Comparison of ENCODE assay signal across 11 cellular contexts in genomic region chr11:27040302-27041115, GRCh38. TPM values are rescaled to one million over a fixed set of nuclear protein-coding genes. Genes with fewer than 3 reads are reported as not detected.
DNase-seq lines count a peak whose midpoint lies in the region; ATAC-seq and TF ChIP-seq lines count a peak whose summit lies in the region.
"Had no signal": no experiment of that assay in that cellular context is flagged by ENCODE, and none has a peak within 500 bp of the region (broad histone marks: within the 10 kb centered on the region; RNA-seq: fewer than 3 reads in every experiment).

Gene BBOX1, plus strand, starts transcription at chr11:27040815. Its CDS starts 14,616 bp downstream, at chr11:27055431.

- no peaks in the 10 kb centered on the region for H3K36me3 ChIP-seq in gastroesophageal sphincter

- H3K4me1 Mint-ChIP-seq in neural crest cell = peaks cover 9% of the 10 kb centered on the region
- H3K4me1 Mint-ChIP-seq: B cell had no signal

- H3K9me3 Mint-ChIP-seq in neural crest cell = peaks cover 16% of the 10 kb centered on the region

- H3K27me3 ChIP-seq in gastroesophageal sphincter = no peaks in the 10 kb centered on the region

- 39% methylated on average over 3 of the region's 4 CpGs; no CpG with 5 or more reads in 1 of the 2 donors for WGBS in gastroesophageal sphincter (ENCODE audit: low coverage in 1 of 2), 2 donors

- no peak for TF ChIP-seq POLR2A in gastroesophageal sphincter (IDR thresholded peaks at IDR 0.05)

- DNase-seq in C1 segment of cervical spinal cord (lab: John Stamatoyannopoulos, UW) = peak in 10 of 14 donors; percentile 4 to 78 (median 44)
- DNase-seq in NCI-H187 (lab: John Stamatoyannopoulos, UW) = peak; percentile 15 to 20
- peak; percentile 4 for DNase-seq in cerebellar cortex (ENCODE audit: low spot score)
- DNase-seq in neural crest cell (ENCODE audit: low read depth, low spot score) = no peak
- no peak for DNase-seq in GM19240 (ENCODE audit: insufficient read length, low spot score)
- DNase-seq in activated CD4-positive, alpha-beta T cell treated with anti-CD3 and anti-CD28 coated beads for 1 hour = no peak
- DNase-seq: T-helper 2 cell had no signal

- ATAC-seq in gastroesophageal sphincter (no peak), GM21529 (IDR thresholded peaks at IDR 0.05; ENCODE audit: unreplicated experiment) (no peak)

- TF ChIP-seq CTCF in neural crest cell (conservative IDR thresholded peaks at IDR 0.05) (no peak), gastroesophageal sphincter (IDR thresholded peaks at IDR 0.05) (no peak)

- peaks cover 26% of the 10 kb centered on the region for H3K36me3 Mint-ChIP-seq in neural crest cell (ENCODE audit: low read depth)

- peaks cover 0 to 12% (median 0%) of the 10 kb centered on the region in 3 donors for H3K9me3 ChIP-seq in gastroesophageal sphincter

- peak within 1 kb of the TSS; percentile 88 for H3K27ac Mint-ChIP-seq in neural crest cell (ENCODE audit: unreplicated experiment)
- H3K27ac Mint-ChIP-seq: B cell; dendritic cell treated with granulocyte-macrophage colony-stimulating factor and Interleukin-4, amounts not matched to agents 40 ng/mL and 50 ng/mL, for 4 days had no signal

- H3K27ac ChIP-seq in gastroesophageal sphincter = peak within 1 kb of the TSS in 1 of 4 donors; percentile 25

- no peaks in the 10 kb centered on the region for H3K27me3 Mint-ChIP-seq in neural crest cell (ENCODE audit: low read depth)
- H3K27me3 Mint-ChIP-seq: B cell; dendritic cell treated with granulocyte-macrophage colony-stimulating factor and Interleukin-4, amounts not matched to agents 40 ng/mL and 50 ng/mL, for 4 days had no signal

- no peak within 1 kb of the TSS for H3K4me3 ChIP-seq in gastroesophageal sphincter

- peaks cover 0 to 20% (median 17%) of the 10 kb centered on the region in 3 donors for H3K4me1 ChIP-seq in gastroesophageal sphincter

- no peak within 1 kb of the TSS for H3K4me3 Mint-ChIP-seq in neural crest cell
- H3K4me3 Mint-ChIP-seq: B cell; dendritic cell treated with granulocyte-macrophage colony-stimulating factor and Interleukin-4, amounts not matched to agents 40 ng/mL and 50 ng/mL, for 4 days had no signal

- no peak for TF ChIP-seq EP300 in gastroesophageal sphincter (IDR thresholded peaks at IDR 0.05)

RNA-seq across cellular contexts. Expression of gene BBOX1, which starts in this region (rescaled TPM):
- total RNA-seq in neural crest cell (not detected in 2 replicates), gastroesophageal sphincter (1 to 10 TPM in 1 of 4 donors, under 1 TPM in 1, not detected in 2; 0.67 to 4.4 TPM)
- total RNA-seq: B cell had no signal

Comparison
In these comparisons a context has a peak if more than half of its experiments do, and no peak if none do; other contexts are left out.
1. DNase-seq: peak in C1 segment of cervical spinal cord (10 of 14), NCI-H187 (2 of 2) and cerebellar cortex (single experiment); none in neural crest cell (single experiment), GM19240 (single experiment) and activated CD4-positive, alpha-beta T cell treated with anti-CD3 and anti-CD28 coated beads for 1 hour (single experiment).